In genomic region chr4:157226035-157226434, GRCh38 we compare ENCODE assay signal across 13 cellular contexts. TPM values are rescaled to one million over a fixed set of nuclear protein-coding genes. Genes with fewer than 3 reads are reported as not detected.
DNase-seq lines count a peak whose midpoint lies in the region; ATAC-seq and TF ChIP-seq lines count a peak whose summit lies in the region.
"Had no signal": no experiment of that assay in that cellular context is flagged by ENCODE, and none has a peak within 500 bp of the region (broad histone marks: within the 10 kb centered on the region; RNA-seq: fewer than 3 reads in every experiment).

No MANE protein-coding gene starts in this region.

- POLR2A ChIA-PET in MCF 10A (lab: Yijun Ruan, JAX): no interaction called here

- WGBS in mammary epithelial cell (ENCODE audit: low coverage, missing lambda C conversion rate): 87% methylated on average over 2 of the region's 2 CpGs

- dilution Hi-C loops in mammary epithelial cell (cut with HindIII; ENCODE audit: low sequenced_read_pairs): no loop called here

- H3K36me3 Mint-ChIP-seq in MCF 10A (ENCODE audit: insufficient read depth, unreplicated experiment): no peaks in the 10 kb centered on the region

- H3K4me2 ChIP-seq in mammary epithelial cell (ENCODE audit: insufficient read depth, low read depth, low read length): no peak overlapping the region
- H3K4me2 ChIP-seq in neural cell (ENCODE audit: low read length): peak overlapping the region; percentile 94

- H3K9me3 ChIP-seq in mammary epithelial cell (replicated peaks; ENCODE audit: insufficient read depth, low read length) (no peaks in the 10 kb centered on the region), neural cell (ENCODE audit: low read length) (no peaks in the 10 kb centered on the region)

- H3K27ac ChIP-seq in mammary epithelial cell (ENCODE audit: insufficient read depth, low read depth, low read length) (no peak overlapping the region), dorsolateral prefrontal cortex (peak overlapping the region in 57 of 59 donors; percentile 10 to 99 (median 96)), neural cell (ENCODE audit: low read length) (peak overlapping the region; percentile 94)

- H3K9me2 ChIP-seq in neural cell (ENCODE audit: insufficient read depth, low read length): no peaks in the 10 kb centered on the region

- H3K27me3 ChIP-seq in mammary epithelial cell (ENCODE audit: insufficient read depth, low read length) (peaks cover 23% of the 10 kb centered on the region), dorsolateral prefrontal cortex (peaks cover 0 to 6% (median 0%) of the 10 kb centered on the region in 45 donors), neural cell (ENCODE audit: insufficient read depth, low read depth, low read length) (no peaks in the 10 kb centered on the region)

- peak; percentile 50 for TF ChIP-seq RAD21 in neural cell (conservative IDR thresholded peaks at IDR 0.05)

- H3K4me1 ChIP-seq in mammary epithelial cell (ENCODE audit: insufficient read depth, low read length): peaks cover 12% of the 10 kb centered on the region

- in situ Hi-C loops in mammary epithelial cell (cut with MboI; ENCODE audit: low sequenced_read_pairs in 2 of 2): loop anchor here in 1 of 2 donors (10.0 kb wide), 1 partner anchor 749 kb away; no protein-coding TSS in a partner anchor

- peaks cover 12% of the 10 kb centered on the region for H3K27me3 Mint-ChIP-seq in MCF 10A (ENCODE audit: insufficient read depth, unreplicated experiment)

- H3K9ac ChIP-seq in mammary epithelial cell (ENCODE audit: insufficient read depth, low read length) (no peak overlapping the region), neural cell (ENCODE audit: low read length) (peak overlapping the region; percentile 96)

- CTCF ChIA-PET in MCF 10A (lab: Yijun Ruan, JAX): interaction anchor here (0.7 to 1.2 kb wide), 3 partner anchors 17 to 1498 kb away, joined by 3 to 5 read pairs (median 3); no protein-coding TSS in a partner anchor
- CTCF ChIA-PET in mammary epithelial cell (lab: Charles Lee; ENCODE audit: low non-redundant PET): no interaction called here

- no peaks in the 10 kb centered on the region for H3K79me2 ChIP-seq in mammary epithelial cell (ENCODE audit: insufficient read depth, low read length)
- peaks cover 100% of the 10 kb centered on the region for H3K79me2 ChIP-seq in neural cell (replicated peaks; ENCODE audit: insufficient read depth, low read length)

- H3K27ac Mint-ChIP-seq in MCF 10A (ENCODE audit: low read depth, unreplicated experiment): no peak overlapping the region
- H3K27ac Mint-ChIP-seq: CD4-positive, alpha-beta T cell had no signal

- H3K4me3 ChIP-seq in mammary epithelial cell (replicated peaks in 1 of 3; ENCODE audit: insufficient read depth in 1 of 3, low read depth in 2 of 3, low read length in 3 of 3): no peak overlapping the region
- peak overlapping the region; percentile 25 to 89 (median 76) for H3K4me3 ChIP-seq in dorsolateral prefrontal cortex
- H3K4me3 ChIP-seq in neural cell (ENCODE audit: low read length): peak overlapping the region; percentile 71

- intact Hi-C loops in MCF 10A (cut with micrococcal nuclease): no loop called here
- intact Hi-C loops in mammary epithelial cell (cut with micrococcal nuclease): no loop called here
- intact Hi-C loops in dorsolateral prefrontal cortex (cut with DNase I): loop anchor here (10.0 kb wide), 2 partner anchors 939 to 949 kb away; partner anchors contain the start of gene GASK1B (in 1 of the 2)

- no peaks in the 10 kb centered on the region for H3K36me3 ChIP-seq in mammary epithelial cell (ENCODE audit: insufficient read depth, low read length)
- no peaks in the 10 kb centered on the region for H3K36me3 ChIP-seq in neural cell (ENCODE audit: insufficient read depth, low read length)

- H2AFZ ChIP-seq in mammary epithelial cell (ENCODE audit: low read depth, low read length) (no peak overlapping the region), neural cell (ENCODE audit: low read depth, low read length) (no peak overlapping the region)

- peaks cover 9% of the 10 kb centered on the region for H3F3A ChIP-seq in neural cell (ENCODE audit: insufficient read depth, low read length, poor library complexity, severe bottlenecking)

- TF ChIP-seq CTCF in MCF 10A (IDR thresholded peaks at IDR 0.05; ENCODE audit: unreplicated experiment) (peak; percentile 19), mammary epithelial cell (conservative IDR thresholded peaks at IDR 0.05 in 1 of 2, IDR thresholded peaks at IDR 0.05 in 1 of 2; ENCODE audit: extremely low read depth in 1 of 2, insufficient read depth in 1 of 2, low read depth in 1 of 2, low read length in 2 of 2) (no peak), dorsolateral prefrontal cortex (IDR thresholded peaks at IDR 0.05 in 54 of 56, conservative IDR thresholded peaks at IDR 0.05 in 2 of 56; ENCODE audit: low read depth in 1 of 56, partially characterized antibody in 56 of 56) (peak in 53 of 56 donors; percentile 11 to 72 (median 48)), neural cell (IDR thresholded peaks at IDR 0.05; ENCODE audit: poor library complexity, severe bottlenecking) (peak; percentile 47)

- H4K20me1 ChIP-seq in mammary epithelial cell (ENCODE audit: insufficient read depth, low read length) (no peaks in the 10 kb centered on the region), neural cell (ENCODE audit: insufficient read depth) (no peaks in the 10 kb centered on the region)

- ATAC-seq in HG03196 (IDR thresholded peaks at IDR 0.05; ENCODE audit: unreplicated experiment): no peak
- ATAC-seq: PC-3 had no signal

- H3K4me1 Mint-ChIP-seq in MCF 10A (ENCODE audit: insufficient read depth, unreplicated experiment): peaks cover 5% of the 10 kb centered on the region

- BruUV-seq in MCF 10A (replicated peaks; lab: Mats Ljungman, UMichigan) (no TSS peak), mammary epithelial cell (replicated peaks; lab: Mats Ljungman, UMichigan) (no TSS peak)

- no peaks in the 10 kb centered on the region for H3K9me3 Mint-ChIP-seq in MCF 10A (ENCODE audit: unreplicated experiment)

- no peak for TF ChIP-seq EP300 in neural cell (conservative IDR thresholded peaks at IDR 0.05; ENCODE audit: poor library complexity, severe bottlenecking)

- H3K4me3 Mint-ChIP-seq in MCF 10A (ENCODE audit: unreplicated experiment): no peak overlapping the region
- H3K4me3 Mint-ChIP-seq: CD4-positive, alpha-beta T cell had no signal

- DNase-seq in MCF 10A (ENCODE audit: unreplicated experiment): peak; percentile 3
- DNase-seq in mammary epithelial cell: no peak
- no peak for DNase-seq in dorsolateral prefrontal cortex
- no peak for DNase-seq in DMS79 treated with DMSO at 0.1 percent for 48 hours (lab: John Stamatoyannopoulos, UW)
- DNase-seq in NCI-H345 treated with DMSO at 0.1 percent for 48 hours (lab: John Stamatoyannopoulos, UW; ENCODE audit: unreplicated experiment): no peak
- DNase-seq: ACHN; Calu3; CD4-positive, alpha-beta T cell; NCI-H187 treated with DMSO at 0.1 percent for 48 hours; NCI-H524 treated with DMSO at 0.1 percent for 48 hours; PC-3 had no signal

TF ChIP-seq in neural cell, 6 proteins besides CTCF, POLR2A, EP300 and RAD21:
- TF ChIP-seq EZH2 (IDR thresholded peaks at IDR 0.05; ENCODE audit: borderline replicate concordance, insufficient read depth, low read length, poor library complexity, severe bottlenecking) (no peak), MXI1 (conservative IDR thresholded peaks at IDR 0.05; ENCODE audit: poor library complexity, severe bottlenecking) (no peak), SMC3 (conservative IDR thresholded peaks at IDR 0.05; ENCODE audit: poor library complexity) (no peak)
TF ChIP-seq in neural cell: peak in this region for 0.

RNA-seq across cellular contexts. Expression of gene GRIA2, which starts 5.5 kb away (rescaled TPM):
- total RNA-seq in MCF 10A (2022) (not detected in 2 replicates), mammary epithelial cell (not detected), dorsolateral prefrontal cortex (100 to 1,000 TPM; 216 to 613 (median 446) TPM)
- polyA plus RNA-seq in mammary epithelial cell (not detected), neural cell (823 and 875 TPM in 2 replicates)
- polyA minus RNA-seq in mammary epithelial cell (not detected), neural cell (950 and 1,092 TPM in 2 replicates)
- total RNA-seq: Calu3; CD4-positive, alpha-beta T cell; PC-3 had no signal

Comparison
In these comparisons a context has a peak if more than half of its experiments do, and no peak if none do; other contexts are left out.
1. CTCF ChIP-seq: peak in MCF 10A (single experiment), dorsolateral prefrontal cortex (53 of 56) and neural cell (single experiment); none in mammary epithelial cell (0 of 2).
2. H3K4me3 ChIP-seq: peak in dorsolateral prefrontal cortex (59 of 59) and neural cell (single experiment); none in mammary epithelial cell (0 of 3).
3. RNA of gene GRIA2, which starts 5.5 kb away (total RNA-seq): 216 to 613 TPM in dorsolateral prefrontal cortex; not detected in MCF 10A and not detected in mammary epithelial cell; every median in the first group is over 100 times any median in the second.
4. intact Hi-C loops: an anchor here in dorsolateral prefrontal cortex (10.0 kb wide); none called in MCF 10A and mammary epithelial cell.